ENCODE assay signal across 12 cellular contexts in genomic region chr2:171390941-171391516, GRCh38. TPM values are rescaled to one million over a fixed set of nuclear protein-coding genes. Genes with fewer than 3 reads are reported as not detected.
A peak's percentile ranks its signal among the peaks of the same experiment; 100 is the strongest.
DNase-seq lines count a peak whose midpoint lies in the region; ATAC-seq, FAIRE-seq and TF ChIP-seq lines count a peak whose summit lies in the region.
"Had no signal": no experiment of that assay in that cellular context is flagged by ENCODE, and none has a peak within 500 bp of the region (broad histone marks: within the 10 kb centered on the region; RNA-seq: fewer than 3 reads in every experiment).

No MANE protein-coding gene starts in this region.

- H3K4me3 ChIP-seq in GM12865 (ENCODE audit: low read depth, low read length) (no peak overlapping the region), epithelial cell of esophagus (ENCODE audit: low read length) (no peak overlapping the region), gastrocnemius medialis (no peak overlapping the region)
- H3K4me3 ChIP-seq: colonic mucosa had no signal

- no peaks in the 10 kb centered on the region for H3K9me3 ChIP-seq in gastrocnemius medialis
- H3K9me3 ChIP-seq: colonic mucosa had no signal

- no peaks in the 10 kb centered on the region for H3K36me3 ChIP-seq in gastrocnemius medialis
- H3K36me3 ChIP-seq: colonic mucosa had no signal

- H3K27me3 ChIP-seq in gastrocnemius medialis = no peaks in the 10 kb centered on the region
- H3K27me3 ChIP-seq: colonic mucosa had no signal

- peak; percentile 67 for FAIRE-seq in RCC 7860 (lab: Jason Lieb, UNC)

- TF ChIP-seq POLR2A in gastrocnemius medialis (IDR thresholded peaks at IDR 0.05) = no peak

- intact Hi-C loops in gastrocnemius medialis (cut with DNase I; ENCODE audit: low total_unique reads) = no loop called here

- no peak for TF ChIP-seq CTCF in GM12865 (IDR thresholded peaks at IDR 0.05; ENCODE audit: insufficient read depth, low read depth, low read length, missing control alignments)
- TF ChIP-seq CTCF in epithelial cell of esophagus (IDR thresholded peaks at IDR 0.05; ENCODE audit: insufficient read depth, low read depth, low read length, missing control alignments) = no peak
- TF ChIP-seq CTCF in gastrocnemius medialis (IDR thresholded peaks at IDR 0.05 in 4 of 5, conservative IDR thresholded peaks at IDR 0.05 in 1 of 5) = no peak

- DNase-seq in A172 (ENCODE audit: low spot score) = peak; percentile 83
- peak; percentile 50 for DNase-seq in GM12865 (ENCODE audit: low read depth)
- DNase-seq in RCC 7860 (ENCODE audit: low spot score) = peak; percentile 47
- peak; percentile 78 for DNase-seq in epithelial cell of esophagus (ENCODE audit: low read depth)
- no peak for DNase-seq in gastrocnemius medialis
- DNase-seq in GDM1 (lab: John Stamatoyannopoulos, UW) = no peak
- no peak for DNase-seq in COLO668 (lab: John Stamatoyannopoulos, UW; ENCODE audit: unreplicated experiment)
- DNase-seq: CD8-positive, alpha-beta memory T cell; colonic mucosa; stimulated activated CD4-positive, alpha-beta T cell treated with anti-CD3 and anti-CD28 coated beads, Interleukin-4, amount 100 ng/mL, for 4 hours had no signal

- no peak overlapping the region for H3K27ac ChIP-seq in gastrocnemius medialis
- H3K27ac ChIP-seq: colonic mucosa had no signal

- H3K4me1 ChIP-seq in gastrocnemius medialis = peaks cover 6 to 7% of the 10 kb centered on the region in 2 donors
- H3K4me1 ChIP-seq: colonic mucosa had no signal

- in situ Hi-C loops in gastrocnemius medialis (cut with MboI; ENCODE audit: low sequenced_read_pairs in 4 of 4) = no loop called here

- ATAC-seq in gastrocnemius medialis (no peak), GM21825 (IDR thresholded peaks at IDR 0.05; ENCODE audit: unreplicated experiment) (no peak)
- ATAC-seq: Right ventricle myocardium inferior had no signal

RNA-seq across cellular contexts. Expression of gene METTL8, which starts 42.8 kb away (rescaled TPM):
- total RNA-seq in A172 (2014; rRNA removed; shearing (Covaris generic)) = 52.6 and 79.1 TPM in 2 replicates
- total RNA-seq in gastrocnemius medialis = 10 to 100 TPM; 10.3 to 22.0 (median 11.0) TPM

RNA-seq across cellular contexts. Expression of gene DCAF17, which starts 43.0 kb away (rescaled TPM):
- 27.8 and 35.5 TPM in 2 replicates for total RNA-seq in A172 (2014; rRNA removed; shearing (Covaris generic))
- total RNA-seq in gastrocnemius medialis = 10 to 100 TPM in 1 of 4 donors, 1 to 10 TPM in 3; 5.2 to 22.8 (median 8.9) TPM

Comparison
In these comparisons a context has a peak if more than half of its experiments do, and no peak if none do; other contexts are left out.
1. DNase-seq: peak in A172 (single experiment), GM12865 (single experiment), RCC 7860 (single experiment) and epithelial cell of esophagus (single experiment); none in gastrocnemius medialis (0 of 2), GDM1 (single experiment) and COLO668 (single experiment).